In genomic region chr3:195546130-195546560, GRCh38 we compare ENCODE assay signal across 8 cellular contexts. TPM values are rescaled to one million over a fixed set of nuclear protein-coding genes. Genes with fewer than 3 reads are reported as not detected.
DNase-seq lines count a peak whose midpoint lies in the region; ATAC-seq, FAIRE-seq and TF ChIP-seq lines count a peak whose summit lies in the region.

No MANE protein-coding gene starts in this region.

- H3K9me3 Mint-ChIP-seq in astrocyte (ENCODE audit: unreplicated experiment), result no peaks in the 10 kb centered on the region

- no peak overlapping the region for H2AK5ac ChIP-seq in IMR-90 (ENCODE audit: low read depth, low read length)

- H3K79me1 ChIP-seq in IMR-90 (ENCODE audit: low read depth in 1 of 2, low read length in 2 of 2), result peaks cover 0 to 13% of the 10 kb centered on the region in 2 experiments; a peak in 2 of 4 replicates

- H3K9ac ChIP-seq in IMR-90 (ENCODE audit: low read depth, low read length), result no peak overlapping the region
- H3K9ac ChIP-seq in astrocyte (ENCODE audit: low read length), result no peak overlapping the region

- H3K79me2 ChIP-seq in astrocyte (ENCODE audit: insufficient read depth, low read length), result peaks cover 20% of the 10 kb centered on the region

- H3K18ac ChIP-seq in IMR-90 (ENCODE audit: low read depth, low read length), result no peak overlapping the region

- no peak for TF ChIP-seq RAD21 in IMR-90 (IDR thresholded peaks at IDR 0.05; ENCODE audit: low read length)

- no peak overlapping the region for H2BK120ac ChIP-seq in IMR-90 (ENCODE audit: low read depth, low read length)

- dilution Hi-C loops in IMR-90 (cut with HindIII; ENCODE audit: low sequenced_read_pairs, unreplicated experiment), result no loop called here

- FAIRE-seq in astrocyte (lab: Jason Lieb, UNC), result no peak

- peak overlapping the region; percentile 8 for H3K27ac Mint-ChIP-seq in astrocyte (ENCODE audit: unreplicated experiment)

- H2BK15ac ChIP-seq in IMR-90 (ENCODE audit: low read depth, low read length), result no peak overlapping the region

- intact Hi-C loops in A673 (cut with micrococcal nuclease; ENCODE audit: unreplicated experiment) (no loop called here), IMR-90 (cut with micrococcal nuclease) (no loop called here)

- H3K23ac ChIP-seq in IMR-90 (ENCODE audit: low read depth, low read length), result no peak overlapping the region

- H3K4me3 ChIP-seq in A673 (ENCODE audit: low read depth, low read length, poor library complexity, severe bottlenecking) (no peak overlapping the region), IMR-90 (ENCODE audit: insufficient read depth, low read depth, low read length) (no peak overlapping the region), astrocyte (ENCODE audit: insufficient read depth, low read depth, low read length) (no peak overlapping the region), HAP-1 (no peak overlapping the region)

- no peak overlapping the region for H3K14ac ChIP-seq in IMR-90 (replicated peaks; ENCODE audit: low read depth, low read length)

- peaks cover 29% of the 10 kb centered on the region for H3K4me1 ChIP-seq in A673 (ENCODE audit: insufficient read depth, low read length, poor library complexity, severe bottlenecking)
- peaks cover 2% of the 10 kb centered on the region; the same call in 1 of the 2 replicates for H3K4me1 ChIP-seq in IMR-90 (ENCODE audit: control insufficient read depth, insufficient read depth, low read length)
- peaks cover 18% of the 10 kb centered on the region for H3K4me1 ChIP-seq in astrocyte (ENCODE audit: insufficient read depth, low read length)
- peaks cover 18% of the 10 kb centered on the region for H3K4me1 ChIP-seq in HAP-1

- no peak overlapping the region for H2BK20ac ChIP-seq in IMR-90 (ENCODE audit: low read depth, low read length)

- H3K27ac ChIP-seq in A673 (ENCODE audit: low read depth, low read length, poor library complexity, severe bottlenecking) (no peak overlapping the region), IMR-90 (ENCODE audit: insufficient read depth, low read length) (no peak overlapping the region), astrocyte (ENCODE audit: low read depth, low read length) (peak overlapping the region; percentile 42)

- TF ChIP-seq CTCF in A673 (conservative IDR thresholded peaks at IDR 0.05; ENCODE audit: low read depth, low read length), result no peak
- TF ChIP-seq CTCF in IMR-90 (conservative IDR thresholded peaks at IDR 0.05; ENCODE audit: low read depth, low read length), result no peak
- TF ChIP-seq CTCF in astrocyte (IDR thresholded peaks at IDR 0.05; ENCODE audit: insufficient read depth, low read depth, low read length), result no peak

- H3K9me1 ChIP-seq in IMR-90 (ENCODE audit: insufficient read depth, low read length), result no peaks in the 10 kb centered on the region; the same call in 1 of the 2 replicates

- H3K27me3 Mint-ChIP-seq in astrocyte (ENCODE audit: low read depth, unreplicated experiment), result peaks cover 4% of the 10 kb centered on the region

- H4K20me1 ChIP-seq in IMR-90 (ENCODE audit: insufficient read depth, low read length) (peaks cover 6% of the 10 kb centered on the region; the same call in 1 of the 2 replicates), astrocyte (ENCODE audit: insufficient read depth, low read length) (peaks cover 8% of the 10 kb centered on the region)

- DNase-seq in A673 (ENCODE audit: low spot score), result peak; percentile 46
- DNase-seq in IMR-90, result peak; percentile 73
- DNase-seq in astrocyte (ENCODE audit: low read depth), result peak; percentile 83
- peak; percentile 75 for DNase-seq in myocyte (ENCODE audit: low read depth)
- no peak for DNase-seq in HAP-1 (ENCODE audit: low spot score in 2 of 2)
- no peak for DNase-seq in SKM-1 (lab: John Stamatoyannopoulos, UW; ENCODE audit: unreplicated experiment)
- DNase-seq in SIG-M5 (lab: John Stamatoyannopoulos, UW), result no peak

- CTCF ChIA-PET in A673 (lab: Charles Lee) (no interaction called here), IMR-90 (lab: Yijun Ruan, JAX) (interaction anchor here (0.5 kb wide), 1 partner anchor 225 kb away, joined by 3 read pairs; no protein-coding TSS in a partner anchor)

- H2AK9ac ChIP-seq in IMR-90 (replicated peaks; ENCODE audit: low read depth, low read length, poor library complexity), result no peak overlapping the region

- H3K4me3 Mint-ChIP-seq in astrocyte (ENCODE audit: unreplicated experiment), result no peak overlapping the region

- H4K8ac ChIP-seq in IMR-90 (ENCODE audit: low read depth in 2 of 2, low read length in 2 of 2), result no peak overlapping the region

- H3K27me3 ChIP-seq in A673 (replicated peaks; ENCODE audit: insufficient read depth, low read depth, low read length, poor library complexity), result no peaks in the 10 kb centered on the region
- peaks cover 9% of the 10 kb centered on the region for H3K27me3 ChIP-seq in IMR-90 (ENCODE audit: control insufficient read depth, insufficient read depth, low read length)
- no peaks in the 10 kb centered on the region for H3K27me3 ChIP-seq in astrocyte (ENCODE audit: insufficient read depth, low read length)
- H3K27me3 ChIP-seq in HAP-1 (ENCODE audit: low read depth), result no peaks in the 10 kb centered on the region; the same call in 1 of the 2 replicates

- BruUV-seq in A673 (replicated peaks; lab: Mats Ljungman, UMichigan) (no TSS peak), IMR-90 (replicated peaks; lab: Mats Ljungman, UMichigan) (no TSS peak)

- peaks cover 23% of the 10 kb centered on the region for H3K4me1 Mint-ChIP-seq in astrocyte (ENCODE audit: low read depth, unreplicated experiment)

- H3K4me2 ChIP-seq in IMR-90 (ENCODE audit: low read depth, low read length), result no peak overlapping the region; the same call in 1 of the 2 replicates
- peak overlapping the region; percentile 63 for H3K4me2 ChIP-seq in astrocyte (ENCODE audit: low read length)

- H3K4ac ChIP-seq in IMR-90 (ENCODE audit: low read depth, low read length), result no peak overlapping the region

- WGBS in IMR-90 (ENCODE audit: extremely low coverage in 2 of 2, insufficient read length in 1 of 2), 2 experiments, result no CpG with 5 or more reads among the region's 4 CpGs

- no peak overlapping the region for H2BK5ac ChIP-seq in IMR-90 (ENCODE audit: low read depth, low read length, poor library complexity, severe bottlenecking)

- no peak overlapping the region for H3K56ac ChIP-seq in IMR-90 (ENCODE audit: extremely low read depth, insufficient read depth, low read length)

- H3K9me3 ChIP-seq in A673 (ENCODE audit: low read depth, low read length, poor library complexity, severe bottlenecking) (no peaks in the 10 kb centered on the region), IMR-90 (ENCODE audit: control insufficient read depth, insufficient read depth, low read length) (no peaks in the 10 kb centered on the region), astrocyte (ENCODE audit: insufficient read depth, low read depth, low read length) (no peaks in the 10 kb centered on the region), HAP-1 (no peaks in the 10 kb centered on the region)

- H4K91ac ChIP-seq in IMR-90 (ENCODE audit: insufficient read depth, low read depth, low read length), result no peak overlapping the region

- no peak overlapping the region for H4K5ac ChIP-seq in IMR-90 (ENCODE audit: low read depth, low read length)

- in situ Hi-C loops in IMR-90 (cut with MboI; ENCODE audit: low sequenced_read_pairs) (no loop called here), HAP-1 (cut with MboI; ENCODE audit: low sequenced_read_pairs) (no loop called here)

- no peak overlapping the region for H2AFZ ChIP-seq in IMR-90 (replicated peaks; ENCODE audit: low read length, poor library complexity)
- H2AFZ ChIP-seq in astrocyte (ENCODE audit: low read depth, low read length), result no peak overlapping the region

- H3K36me3 ChIP-seq in A673 (ENCODE audit: insufficient read depth, low read length, poor library complexity, severe bottlenecking) (no peaks in the 10 kb centered on the region), IMR-90 (ENCODE audit: control insufficient read depth, insufficient read depth, low read length) (no peaks in the 10 kb centered on the region), astrocyte (ENCODE audit: insufficient read depth, low read length) (no peaks in the 10 kb centered on the region), HAP-1 (replicated peaks) (no peaks in the 10 kb centered on the region)

- no peak for ATAC-seq in IMR-90 (ENCODE audit: low read depth)
- no peak for ATAC-seq in GM18517 (IDR thresholded peaks at IDR 0.05; ENCODE audit: unreplicated experiment)

- TF ChIP-seq POLR2A in IMR-90 (IDR thresholded peaks at IDR 0.05; ENCODE audit: low read depth, low read length), result no peak

- POLR2A ChIA-PET in A673 (lab: Charles Lee; ENCODE audit: low non-redundant PET) (no interaction called here), IMR-90 (lab: Charles Lee; ENCODE audit: unreplicated experiment) (no interaction called here)

- no peaks in the 10 kb centered on the region for H3K36me3 Mint-ChIP-seq in astrocyte (ENCODE audit: low read depth, unreplicated experiment)

TF ChIP-seq in IMR-90, 13 proteins besides CTCF, POLR2A, EP300 and RAD21 (continues in another document):
- TF ChIP-seq MAZ (IDR thresholded peaks at IDR 0.05; ENCODE audit: borderline replicate concordance, low read depth, low read length), result no peak
- no peak for TF ChIP-seq SMC3 (IDR thresholded peaks at IDR 0.05; ENCODE audit: low read depth, low read length)
- TF ChIP-seq CEBPB (IDR thresholded peaks at IDR 0.05; ENCODE audit: low read depth, low read length), result no peak
- TF ChIP-seq MXI1 (IDR thresholded peaks at IDR 0.05; ENCODE audit: borderline replicate concordance, low read depth, low read length), result no peak
- no peak for TF ChIP-seq BHLHE40 (IDR thresholded peaks at IDR 0.05; ENCODE audit: low read depth, low read length)

RNA-seq across cellular contexts. Expression of gene PPP1R2, which starts 3.0 kb away (rescaled TPM):
- total RNA-seq in A673 (2021) (45.5 and 46.2 TPM in 2 replicates), IMR-90 (2012; rRNA removed) (36.0 and 55.3 TPM in 2 replicates), astrocyte (34.5 and 37.4 TPM in 2 replicates), myocyte (39.9 and 82.2 TPM in 2 replicates)
- polyA plus RNA-seq in IMR-90 (2012; rRNA removed), result 9.2 and 12.1 TPM in 2 replicates
- polyA plus RNA-seq in IMR-90 (2012; cell fraction: cytosol; rRNA removed), result 16.0 and 21.1 TPM in 2 replicates
- polyA plus RNA-seq in IMR-90 (2012; cell fraction: nucleus; rRNA removed; ENCODE audit: low replicate concordance), result 5.1 and 11.0 TPM in 2 replicates
- polyA plus RNA-seq in myocyte (2012), result 20.5 TPM

RNA-seq across cellular contexts. Expression of gene APOD, which starts 37.6 kb away (rescaled TPM):
- total RNA-seq in A673 (2021) (0.50 TPM in 1 of 2 replicates, not detected in the other), IMR-90 (2012; rRNA removed) (not detected in 2 replicates), astrocyte (0.70 TPM in 1 of 2 replicates, not detected in the other), myocyte (3.6 and 5.5 TPM in 2 replicates)
- 0.16 and 0.36 TPM in 2 replicates for polyA plus RNA-seq in IMR-90 (2012; rRNA removed)
- 0.08 and 0.49 TPM in 2 replicates for polyA plus RNA-seq in IMR-90 (2012; cell fraction: cytosol; rRNA removed)
- 0.15 TPM in 1 of 2 replicates, not detected in the other for polyA plus RNA-seq in IMR-90 (2012; cell fraction: nucleus; rRNA removed; ENCODE audit: low replicate concordance)
- polyA plus RNA-seq in myocyte (2012), result 6.6 TPM

Comparison
In these comparisons a context has a peak if more than half of its experiments do, and no peak if none do; other contexts are left out.
1. DNase-seq: peak in A673 (single experiment), IMR-90 (single experiment), astrocyte (single experiment) and myocyte (single experiment); none in HAP-1 (0 of 2), SKM-1 (single experiment) and SIG-M5 (single experiment).